ENCODE assay signal across 17 cellular contexts in the genomic region with DNA sequence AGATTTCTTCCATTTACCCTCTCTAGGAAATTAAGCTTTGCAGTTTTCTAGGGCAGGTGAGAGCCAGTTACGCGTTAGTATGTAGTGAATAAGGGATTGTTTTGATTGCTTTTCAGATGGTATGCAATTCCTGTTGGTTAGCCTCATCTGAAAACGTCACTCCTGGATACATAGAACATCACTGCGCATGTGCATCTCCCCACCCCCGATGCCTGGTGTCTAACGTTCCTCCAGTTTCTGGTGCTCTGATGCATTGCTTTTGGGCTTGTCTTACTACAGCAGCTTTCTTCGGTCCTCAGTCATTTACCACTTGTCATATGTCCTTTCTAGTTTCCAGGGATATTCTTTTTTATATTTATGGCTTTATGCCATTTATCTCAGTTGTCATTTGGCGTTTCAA. TPM values are rescaled to one million over a fixed set of nuclear protein-coding genes. Genes with fewer than 3 reads are reported as not detected.
"Had no signal": no experiment of that assay in that cellular context is flagged by ENCODE, and none has a peak within 500 bp of the region (broad histone marks: within the 10 kb centered on the region; RNA-seq: fewer than 3 reads in every experiment).

No MANE protein-coding gene starts in this region.

- ATAC-seq: foreskin keratinocyte, natural killer cell, pancreas, right cardiac atrium, upper lobe of right lung had no signal

- H3K27me3 Mint-ChIP-seq: progenitor cell of endocrine pancreas had no signal

- H3K36me3 ChIP-seq: colonic mucosa had no signal

- H3K4me3 ChIP-seq: colonic mucosa, hepatocyte, pancreas, smooth muscle cell, tibial artery, upper lobe of right lung, vagina had no signal

- H3K9me3 Mint-ChIP-seq: natural killer cell, neural crest cell had no signal

- DNase-seq: colonic mucosa; dermis blood vessel endothelial cell; erythroblast; foreskin keratinocyte; natural killer cell; nucleus accumbens; pancreas; right cardiac atrium; stimulated activated CD4-positive, alpha-beta T cell treated with anti-CD3 and anti-CD28 coated beads, Interleukin-2, amount 100 ng/mL, for 48 hours; stimulated activated naive CD4-positive, alpha-beta T cell treated with Interleukin-2 at 50 U/mL for 16 hours; upper lobe of right lung had no signal

- H3K27me3 ChIP-seq: colonic mucosa, foreskin keratinocyte, hepatocyte, pancreas, tibial artery, upper lobe of right lung, vagina had no signal

- H3K27ac Mint-ChIP-seq: natural killer cell, progenitor cell of endocrine pancreas had no signal

- H2AFZ ChIP-seq: hepatocyte had no signal

- H3K4me2 ChIP-seq: hepatocyte, smooth muscle cell had no signal

- H3K9me3 ChIP-seq: colonic mucosa, pancreas, tibial artery, upper lobe of right lung, vagina had no signal

- H3K4me1 ChIP-seq: colonic mucosa, pancreas, upper lobe of right lung had no signal

- H3K4me3 Mint-ChIP-seq: natural killer cell, neural crest cell had no signal

- H3K27ac ChIP-seq: colonic mucosa, foreskin keratinocyte, hepatocyte, pancreas, tibial artery, upper lobe of right lung, vagina had no signal

RNA-seq across cellular contexts. Expression of a gene that starts 31.0 kb away (rescaled TPM):
- total RNA-seq: natural killer cell had no signal
